Comparison of ENCODE assay signal across 8 cellular contexts in genomic region chr7:138466069-138466756, GRCh38. TPM values are rescaled to one million over a fixed set of nuclear protein-coding genes. Genes with fewer than 3 reads are reported as not detected.
DNase-seq lines count a peak whose midpoint lies in the region; ATAC-seq and TF ChIP-seq lines count a peak whose summit lies in the region.
"Not testable (repeated sequence)": the region's sequence is repeated elsewhere in the genome, so short reads cannot be mapped to it uniquely, and the experiment has no call there.

No MANE protein-coding gene starts in this region.

- not testable (repeated sequence) for DNase-seq in neural progenitor cell (ENCODE audit: low spot score)

- not testable (repeated sequence) for H3K27me3 ChIP-seq in Loucy (ENCODE audit: insufficient read depth, low read length, poor library complexity, severe bottlenecking); neural progenitor cell

- H3F3A ChIP-seq in Loucy (ENCODE audit: low read depth) = not testable (repeated sequence)
- peaks cover 24% of the 10 kb centered on the region for H3F3A ChIP-seq in neural progenitor cell (ENCODE audit: low read depth)

- H3K9me3 ChIP-seq in Loucy (ENCODE audit: insufficient read depth, low read depth, low read length); neural progenitor cell (ENCODE audit: low read depth): not testable (repeated sequence)

- H3K9me3 Mint-ChIP-seq in brain = peaks cover 13 to 71% (median 46%) of the 10 kb centered on the region in 5 experiments
- H3K9me3 Mint-ChIP-seq in neural progenitor cell = peaks cover 74% of the 10 kb centered on the region

- ATAC-seq in GM18508 (IDR thresholded peaks at IDR 0.05; ENCODE audit: insufficient read depth, unreplicated experiment) (peak; percentile 83), GM19395 (IDR thresholded peaks at IDR 0.05; ENCODE audit: unreplicated experiment) (peak; percentile 78), GM21576 (IDR thresholded peaks at IDR 0.05; ENCODE audit: unreplicated experiment) (peak; percentile 60), HG02798 (IDR thresholded peaks at IDR 0.05; ENCODE audit: poor library complexity, unreplicated experiment) (peak; percentile 94), HG03108 (IDR thresholded peaks at IDR 0.05; ENCODE audit: unreplicated experiment) (peak; percentile 79)

- peak overlapping the region in 4 of 5 experiments; percentile 35 to 63 (median 46) for H3K4me3 Mint-ChIP-seq in brain
- not testable (repeated sequence) for H3K4me3 Mint-ChIP-seq in neural progenitor cell

- H3K4me2 ChIP-seq in Loucy (ENCODE audit: low read depth, low read length, poor library complexity, severe bottlenecking) = peak overlapping the region; percentile 97
- peak overlapping the region; percentile 72 for H3K4me2 ChIP-seq in neural progenitor cell

- not testable (repeated sequence) for H3K27ac ChIP-seq in neural progenitor cell

- H2AFZ ChIP-seq in Loucy (ENCODE audit: low read length); neural progenitor cell (replicated peaks): not testable (repeated sequence)

- not testable (repeated sequence) for H3K36me3 ChIP-seq in Loucy (ENCODE audit: insufficient read depth, low read length); neural progenitor cell

- H3K79me2 ChIP-seq in Loucy (ENCODE audit: insufficient read depth, low read length) = peaks cover 100% of the 10 kb centered on the region
- H3K79me2 ChIP-seq in neural progenitor cell (ENCODE audit: low read depth) = peaks cover 100% of the 10 kb centered on the region

- not testable (repeated sequence) for H3K27ac Mint-ChIP-seq in brain, neural progenitor cell

- H3K36me3 Mint-ChIP-seq in brain = peaks cover 89% of the 10 kb centered on the region
- peaks cover 77% of the 10 kb centered on the region for H3K36me3 Mint-ChIP-seq in neural progenitor cell

- peaks cover 92% of the 10 kb centered on the region for H4K20me1 ChIP-seq in Loucy (ENCODE audit: insufficient read depth, low read length, poor library complexity, severe bottlenecking)
- peaks cover 98% of the 10 kb centered on the region for H4K20me1 ChIP-seq in neural progenitor cell (ENCODE audit: low read depth)

- TF ChIP-seq CTCF in Loucy (conservative IDR thresholded peaks at IDR 0.05; ENCODE audit: low read length); brain (conservative IDR thresholded peaks at IDR 0.05); neural progenitor cell (IDR thresholded peaks at IDR 0.05): not testable (repeated sequence)

- H3K4me1 Mint-ChIP-seq in brain = peaks cover 80% of the 10 kb centered on the region
- not testable (repeated sequence) for H3K4me1 Mint-ChIP-seq in neural progenitor cell

- H3K4me1 ChIP-seq in Loucy (ENCODE audit: insufficient read depth, low read length, poor library complexity, severe bottlenecking) = peaks cover 67% of the 10 kb centered on the region
- H3K4me1 ChIP-seq in neural progenitor cell = peaks cover 40% of the 10 kb centered on the region

- H3K9ac ChIP-seq in Loucy (ENCODE audit: low read depth, low read length, poor library complexity, severe bottlenecking); neural progenitor cell: not testable (repeated sequence)

- peaks cover 11% of the 10 kb centered on the region for H3K27me3 Mint-ChIP-seq in brain
- H3K27me3 Mint-ChIP-seq in neural progenitor cell (ENCODE audit: insufficient read depth, low read depth) = not testable (repeated sequence)

- H3K4me3 ChIP-seq in Loucy (ENCODE audit: low read length, poor library complexity, severe bottlenecking) = peak overlapping the region; percentile 66
- not testable (repeated sequence) for H3K4me3 ChIP-seq in neural progenitor cell

- not testable (repeated sequence) for H3K9me2 ChIP-seq in Loucy (replicated peaks; ENCODE audit: low read depth, low read length)

RNA-seq across cellular contexts. Expression of gene TRIM24, which starts 6.2 kb away (rescaled TPM):
- polyA plus RNA-seq in brain (ENCODE audit: insufficient read depth, low read depth, low replicate concordance) = 24.1 TPM
- 101 and 116 TPM in 2 replicates for total RNA-seq in neural progenitor cell (ENCODE audit: low replicate concordance)
